ENCODE assay signal across 1 cellular context in genomic region chr3:28241221-28242160, GRCh38.
TF ChIP-seq lines count a peak whose summit lies in the region.

Gene CMC1, plus strand, starts transcription at chr3:28241619. Its CDS starts 175 bp downstream, at chr3:28241794.

TF ChIP-seq in K562, 482 proteins besides CTCF, POLR2A, EP300 and RAD21 (continued from another document and continues in another):
- TF ChIP-seq PREB (CRISPR knock-in tag; IDR thresholded peaks at IDR 0.05) (peak; percentile 56; the same call in 1 of the 2 replicates), SREBF1 (IDR thresholded peaks at IDR 0.05; ENCODE audit: borderline replicate concordance, low read depth, low read length) (no peak), MTA3 (IDR thresholded peaks at IDR 0.05; ENCODE audit: borderline replicate concordance) (peak; percentile 76; the same call in 1 of the 2 replicates), FIP1L1 (IDR thresholded peaks at IDR 0.05; ENCODE audit: low read depth, low read length, poor library complexity, severe bottlenecking) (peak; percentile 61), BRF2 (IDR thresholded peaks at IDR 0.05; ENCODE audit: borderline replicate concordance, insufficient read depth, insufficient read length) (no peak), TFAP4 (CRISPR knock-in tag; IDR thresholded peaks at IDR 0.05; ENCODE audit: borderline replicate concordance) (peak; percentile 70; the same call in 1 of the 2 replicates), TSC22D4 (tag; IDR thresholded peaks at IDR 0.05) (no peak), ARID1B (IDR thresholded peaks at IDR 0.05) (peak; percentile 43; the same call in 1 of the 2 replicates), BACH1 (tag; IDR thresholded peaks at IDR 0.05) (no peak), MCM7 (IDR thresholded peaks at IDR 0.05) (no peak), CREB3 (tag; conservative IDR thresholded peaks at IDR 0.05; ENCODE audit: low read depth) (no peak), HIVEP1 (CRISPR knock-in tag; IDR thresholded peaks at IDR 0.05) (0 out of 2 replicates have a peak, but pooled peaks have one; percentile 38), HDAC8 (tag; IDR thresholded peaks at IDR 0.05) (no peak), ELF1 (tag; IDR thresholded peaks at IDR 0.05) (peak; percentile 75), RB1 (IDR thresholded peaks at IDR 0.05; ENCODE audit: low read depth) (peak; percentile 66), POLR2B (IDR thresholded peaks at IDR 0.05; ENCODE audit: low read depth, partially characterized antibody) (peak; percentile 94), ZNF143 (CRISPR knock-in tag; IDR thresholded peaks at IDR 0.05) (no peak), TEAD2 (tag; IDR thresholded peaks at IDR 0.05) (no peak), USF1 (CRISPR knock-in tag; IDR thresholded peaks at IDR 0.05) (no peak), ZNF133 (CRISPR knock-in tag; IDR thresholded peaks at IDR 0.05) (no peak), MIER1 (IDR thresholded peaks at IDR 0.05; ENCODE audit: low read depth) (no peak), ZBTB9 (CRISPR knock-in tag; IDR thresholded peaks at IDR 0.05) (peak; percentile 72; the same call in 1 of the 2 replicates), ZNF57 (CRISPR knock-in tag; IDR thresholded peaks at IDR 0.05) (peak; percentile 43; the same call in 1 of the 2 replicates), SFPQ (IDR thresholded peaks at IDR 0.05; ENCODE audit: low read depth, low read length) (no peak), SRSF1 (IDR thresholded peaks at IDR 0.05; ENCODE audit: low read depth, low read length) (no peak), TBP (optimal IDR thresholded peaks at IDR 0.05; ENCODE audit: low read depth, low read length) (peak; percentile 94), ZNF589 (CRISPR knock-in tag; IDR thresholded peaks at IDR 0.05; ENCODE audit: low read depth) (no peak), POLR2G (IDR thresholded peaks at IDR 0.05; ENCODE audit: low read depth, low read length) (peak; percentile 95)
- TF ChIP-seq, protein P1, sequence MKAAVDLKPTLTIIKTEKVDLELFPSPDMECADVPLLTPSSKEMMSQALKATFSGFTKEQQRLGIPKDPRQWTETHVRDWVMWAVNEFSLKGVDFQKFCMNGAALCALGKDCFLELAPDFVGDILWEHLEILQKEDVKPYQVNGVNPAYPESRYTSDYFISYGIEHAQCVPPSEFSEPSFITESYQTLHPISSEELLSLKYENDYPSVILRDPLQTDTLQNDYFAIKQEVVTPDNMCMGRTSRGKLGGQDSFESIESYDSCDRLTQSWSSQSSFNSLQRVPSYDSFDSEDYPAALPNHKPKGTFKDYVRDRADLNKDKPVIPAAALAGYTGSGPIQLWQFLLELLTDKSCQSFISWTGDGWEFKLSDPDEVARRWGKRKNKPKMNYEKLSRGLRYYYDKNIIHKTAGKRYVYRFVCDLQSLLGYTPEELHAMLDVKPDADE (conservative IDR thresholded peaks at IDR 0.05; ENCODE audit: control insufficient read depth, low read depth, low read length): peak; percentile 76; the same call in 1 of the 2 replicates
- TF ChIP-seq, protein P2, sequence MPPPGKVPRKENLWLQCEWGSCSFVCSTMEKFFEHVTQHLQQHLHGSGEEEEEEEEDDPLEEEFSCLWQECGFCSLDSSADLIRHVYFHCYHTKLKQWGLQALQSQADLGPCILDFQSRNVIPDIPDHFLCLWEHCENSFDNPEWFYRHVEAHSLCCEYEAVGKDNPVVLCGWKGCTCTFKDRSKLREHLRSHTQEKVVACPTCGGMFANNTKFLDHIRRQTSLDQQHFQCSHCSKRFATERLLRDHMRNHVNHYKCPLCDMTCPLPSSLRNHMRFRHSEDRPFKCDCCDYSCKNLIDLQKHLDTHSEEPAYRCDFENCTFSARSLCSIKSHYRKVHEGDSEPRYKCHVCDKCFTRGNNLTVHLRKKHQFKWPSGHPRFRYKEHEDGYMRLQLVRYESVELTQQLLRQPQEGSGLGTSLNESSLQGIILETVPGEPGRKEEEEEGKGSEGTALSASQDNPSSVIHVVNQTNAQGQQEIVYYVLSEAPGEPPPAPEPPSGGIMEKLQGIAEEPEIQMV (tag; conservative IDR thresholded peaks at IDR 0.05; ENCODE audit: low read depth): peak; percentile 78
- TF ChIP-seq, protein P3, sequence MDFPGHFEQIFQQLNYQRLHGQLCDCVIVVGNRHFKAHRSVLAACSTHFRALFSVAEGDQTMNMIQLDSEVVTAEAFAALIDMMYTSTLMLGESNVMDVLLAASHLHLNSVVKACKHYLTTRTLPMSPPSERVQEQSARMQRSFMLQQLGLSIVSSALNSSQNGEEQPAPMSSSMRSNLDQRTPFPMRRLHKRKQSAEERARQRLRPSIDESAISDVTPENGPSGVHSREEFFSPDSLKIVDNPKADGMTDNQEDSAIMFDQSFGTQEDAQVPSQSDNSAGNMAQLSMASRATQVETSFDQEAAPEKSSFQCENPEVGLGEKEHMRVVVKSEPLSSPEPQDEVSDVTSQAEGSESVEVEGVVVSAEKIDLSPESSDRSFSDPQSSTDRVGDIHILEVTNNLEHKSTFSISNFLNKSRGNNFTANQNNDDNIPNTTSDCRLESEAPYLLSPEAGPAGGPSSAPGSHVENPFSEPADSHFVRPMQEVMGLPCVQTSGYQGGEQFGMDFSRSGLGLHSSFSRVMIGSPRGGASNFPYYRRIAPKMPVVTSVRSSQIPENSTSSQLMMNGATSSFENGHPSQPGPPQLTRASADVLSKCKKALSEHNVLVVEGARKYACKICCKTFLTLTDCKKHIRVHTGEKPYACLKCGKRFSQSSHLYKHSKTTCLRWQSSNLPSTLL (IDR thresholded peaks at IDR 0.05): no peak
- TF ChIP-seq, protein P4, sequence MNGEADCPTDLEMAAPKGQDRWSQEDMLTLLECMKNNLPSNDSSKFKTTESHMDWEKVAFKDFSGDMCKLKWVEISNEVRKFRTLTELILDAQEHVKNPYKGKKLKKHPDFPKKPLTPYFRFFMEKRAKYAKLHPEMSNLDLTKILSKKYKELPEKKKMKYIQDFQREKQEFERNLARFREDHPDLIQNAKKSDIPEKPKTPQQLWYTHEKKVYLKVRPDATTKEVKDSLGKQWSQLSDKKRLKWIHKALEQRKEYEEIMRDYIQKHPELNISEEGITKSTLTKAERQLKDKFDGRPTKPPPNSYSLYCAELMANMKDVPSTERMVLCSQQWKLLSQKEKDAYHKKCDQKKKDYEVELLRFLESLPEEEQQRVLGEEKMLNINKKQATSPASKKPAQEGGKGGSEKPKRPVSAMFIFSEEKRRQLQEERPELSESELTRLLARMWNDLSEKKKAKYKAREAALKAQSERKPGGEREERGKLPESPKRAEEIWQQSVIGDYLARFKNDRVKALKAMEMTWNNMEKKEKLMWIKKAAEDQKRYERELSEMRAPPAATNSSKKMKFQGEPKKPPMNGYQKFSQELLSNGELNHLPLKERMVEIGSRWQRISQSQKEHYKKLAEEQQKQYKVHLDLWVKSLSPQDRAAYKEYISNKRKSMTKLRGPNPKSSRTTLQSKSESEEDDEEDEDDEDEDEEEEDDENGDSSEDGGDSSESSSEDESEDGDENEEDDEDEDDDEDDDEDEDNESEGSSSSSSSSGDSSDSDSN (IDR thresholded peaks at IDR 0.05; ENCODE audit: borderline replicate concordance in 1 of 2, low read depth in 2 of 2, low read length in 2 of 2): peak; percentile 50 to 55; a peak in 2 of 4 replicates
- TF ChIP-seq, protein P5, sequence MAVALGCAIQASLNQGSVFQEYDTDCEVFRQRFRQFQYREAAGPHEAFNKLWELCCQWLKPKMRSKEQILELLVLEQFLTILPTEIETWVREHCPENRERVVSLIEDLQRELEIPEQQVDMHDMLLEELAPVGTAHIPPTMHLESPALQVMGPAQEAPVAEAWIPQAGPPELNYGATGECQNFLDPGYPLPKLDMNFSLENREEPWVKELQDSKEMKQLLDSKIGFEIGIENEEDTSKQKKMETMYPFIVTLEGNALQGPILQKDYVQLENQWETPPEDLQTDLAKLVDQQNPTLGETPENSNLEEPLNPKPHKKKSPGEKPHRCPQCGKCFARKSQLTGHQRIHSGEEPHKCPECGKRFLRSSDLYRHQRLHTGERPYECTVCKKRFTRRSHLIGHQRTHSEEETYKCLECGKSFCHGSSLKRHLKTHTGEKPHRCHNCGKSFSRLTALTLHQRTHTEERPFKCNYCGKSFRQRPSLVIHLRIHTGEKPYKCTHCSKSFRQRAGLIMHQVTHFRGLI (CRISPR knock-in tag; IDR thresholded peaks at IDR 0.05): peak; percentile 98; the same call in 1 of the 2 replicates
- TF ChIP-seq, protein P6, sequence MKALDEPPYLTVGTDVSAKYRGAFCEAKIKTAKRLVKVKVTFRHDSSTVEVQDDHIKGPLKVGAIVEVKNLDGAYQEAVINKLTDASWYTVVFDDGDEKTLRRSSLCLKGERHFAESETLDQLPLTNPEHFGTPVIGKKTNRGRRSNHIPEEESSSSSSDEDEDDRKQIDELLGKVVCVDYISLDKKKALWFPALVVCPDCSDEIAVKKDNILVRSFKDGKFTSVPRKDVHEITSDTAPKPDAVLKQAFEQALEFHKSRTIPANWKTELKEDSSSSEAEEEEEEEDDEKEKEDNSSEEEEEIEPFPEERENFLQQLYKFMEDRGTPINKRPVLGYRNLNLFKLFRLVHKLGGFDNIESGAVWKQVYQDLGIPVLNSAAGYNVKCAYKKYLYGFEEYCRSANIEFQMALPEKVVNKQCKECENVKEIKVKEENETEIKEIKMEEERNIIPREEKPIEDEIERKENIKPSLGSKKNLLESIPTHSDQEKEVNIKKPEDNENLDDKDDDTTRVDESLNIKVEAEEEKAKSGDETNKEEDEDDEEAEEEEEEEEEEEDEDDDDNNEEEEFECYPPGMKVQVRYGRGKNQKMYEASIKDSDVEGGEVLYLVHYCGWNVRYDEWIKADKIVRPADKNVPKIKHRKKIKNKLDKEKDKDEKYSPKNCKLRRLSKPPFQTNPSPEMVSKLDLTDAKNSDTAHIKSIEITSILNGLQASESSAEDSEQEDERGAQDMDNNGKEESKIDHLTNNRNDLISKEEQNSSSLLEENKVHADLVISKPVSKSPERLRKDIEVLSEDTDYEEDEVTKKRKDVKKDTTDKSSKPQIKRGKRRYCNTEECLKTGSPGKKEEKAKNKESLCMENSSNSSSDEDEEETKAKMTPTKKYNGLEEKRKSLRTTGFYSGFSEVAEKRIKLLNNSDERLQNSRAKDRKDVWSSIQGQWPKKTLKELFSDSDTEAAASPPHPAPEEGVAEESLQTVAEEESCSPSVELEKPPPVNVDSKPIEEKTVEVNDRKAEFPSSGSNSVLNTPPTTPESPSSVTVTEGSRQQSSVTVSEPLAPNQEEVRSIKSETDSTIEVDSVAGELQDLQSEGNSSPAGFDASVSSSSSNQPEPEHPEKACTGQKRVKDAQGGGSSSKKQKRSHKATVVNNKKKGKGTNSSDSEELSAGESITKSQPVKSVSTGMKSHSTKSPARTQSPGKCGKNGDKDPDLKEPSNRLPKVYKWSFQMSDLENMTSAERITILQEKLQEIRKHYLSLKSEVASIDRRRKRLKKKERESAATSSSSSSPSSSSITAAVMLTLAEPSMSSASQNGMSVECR (CRISPR knock-in tag; IDR thresholded peaks at IDR 0.05): peak; percentile 77; the same call in 1 of the 2 replicates
